ENCODE assay signal across 19 cellular contexts in genomic region chr7:151116603-151117002, GRCh38. TPM values are rescaled to one million over a fixed set of nuclear protein-coding genes. Genes with fewer than 3 reads are reported as not detected.
A peak's percentile ranks its signal among the peaks of the same experiment; 100 is the strongest.
DNase-seq lines count a peak whose midpoint lies in the region; ATAC-seq and TF ChIP-seq lines count a peak whose summit lies in the region.
"Had no signal": no experiment of that assay in that cellular context is flagged by ENCODE, and none has a peak within 500 bp of the region (broad histone marks: within the 10 kb centered on the region; RNA-seq: fewer than 3 reads in every experiment).

No MANE protein-coding gene starts in this region.

- H3K9me2 ChIP-seq in PC-9 (ENCODE audit: insufficient read depth), result no peaks in the 10 kb centered on the region

- CTCF ChIA-PET in PC-9 (lab: Charles Lee), result no interaction called here

- TF ChIP-seq CTCF in DND-41 (IDR thresholded peaks at IDR 0.05; ENCODE audit: borderline replicate concordance, extremely low read depth, low read length, poor library complexity, severe bottlenecking) (no peak), left lung (IDR thresholded peaks at IDR 0.05) (no peak), PC-9 (conservative IDR thresholded peaks at IDR 0.05) (no peak)

- intact Hi-C loops in left lung (cut with DNase I) (loop anchor here in 1 of 2 donors (10.0 kb wide), 1 partner anchor 222 kb away; no protein-coding TSS in a partner anchor), PC-9 (cut with micrococcal nuclease; ENCODE audit: unreplicated experiment) (loop anchor here (10.0 kb wide), 1 partner anchor 672 kb away; no protein-coding TSS in a partner anchor)

- peaks cover 32% of the 10 kb centered on the region for H3K36me3 Mint-ChIP-seq in activated T-helper 17 cell treated with anti-CD3 and anti-CD28 coated beads, Interleukin-2, amount 50 U/mL, for 72 hours (ENCODE audit: low read depth)

- peaks cover 18% of the 10 kb centered on the region for H3K79me2 ChIP-seq in DND-41 (ENCODE audit: insufficient read depth, low read length)
- H3K79me2 ChIP-seq in PC-9 (ENCODE audit: low read depth), result peaks cover 26% of the 10 kb centered on the region

- POLR2A ChIA-PET in PC-9 (lab: Charles Lee; ENCODE audit: unreplicated experiment), result interaction anchor here (0.6 to 1.0 kb wide), 2 partner anchors 58 to 110 kb away, joined by 5 to 7 read pairs; partner anchors contain the start of gene ABCF2

- H2AFZ ChIP-seq in DND-41 (ENCODE audit: low read depth, low read length) (no peak overlapping the region), PC-9 (no peak overlapping the region)

- H3F3A ChIP-seq in PC-9 (ENCODE audit: insufficient read depth, low read depth), result peaks cover 26% of the 10 kb centered on the region

- H3K9ac ChIP-seq in DND-41 (ENCODE audit: low read depth, low read length), result peak overlapping the region; percentile 61

- no peaks in the 10 kb centered on the region for H3K27me3 Mint-ChIP-seq in activated T-helper 17 cell treated with anti-CD3 and anti-CD28 coated beads, Interleukin-2, amount 50 U/mL, for 72 hours

- H3K4me1 Mint-ChIP-seq in activated T-helper 17 cell treated with anti-CD3 and anti-CD28 coated beads, Interleukin-2, amount 50 U/mL, for 72 hours, result peaks cover 8% of the 10 kb centered on the region

- peak overlapping the region; percentile 90 for H3K27ac ChIP-seq in DND-41 (ENCODE audit: low read length)
- H3K27ac ChIP-seq in left lung, result peak overlapping the region; percentile 18 to 50
- H3K27ac ChIP-seq in skin epidermis, result peak overlapping the region in 19 of 21 experiments; percentile 54 to 91 (median 86)
- H3K27ac ChIP-seq in PC-9, result no peak overlapping the region
- H3K27ac ChIP-seq: gastrocnemius medialis, Peyer's patch had no signal

- H4K20me1 ChIP-seq in DND-41 (ENCODE audit: insufficient read depth, low read length), result peaks cover 9% of the 10 kb centered on the region
- peaks cover 43% of the 10 kb centered on the region for H4K20me1 ChIP-seq in PC-9 (ENCODE audit: insufficient read depth)

- BruUV-seq in PC-9 (replicated peaks; lab: Mats Ljungman, UMichigan), result no TSS peak

- DNase-seq in DND-41, result no peak
- DNase-seq in left lung, result peak in 1 of 2 donors; percentile 81
- DNase-seq in DMS 273 (lab: John Stamatoyannopoulos, UW; ENCODE audit: unreplicated experiment), result no peak
- DNase-seq in PC-9, result no peak
- no peak for DNase-seq in NCI-H524 (lab: John Stamatoyannopoulos, UW)
- DNase-seq: DMS 273 treated with DMSO at 0.1 percent for 48 hours; gastrocnemius medialis; HCEC 1CT; NCI-H2081 treated with DMSO at 0.1 percent for 48 hours; NCI-H748 treated with DMSO at 0.1 percent for 48 hours; stimulated activated CD4-positive, alpha-beta T cell treated with anti-CD3 and anti-CD28 coated beads, Interleukin-2, amount 100 ng/mL, for 24 hours had no signal

- H3K9me3 Mint-ChIP-seq in activated T-helper 17 cell treated with anti-CD3 and anti-CD28 coated beads, Interleukin-2, amount 50 U/mL, for 72 hours, result no peaks in the 10 kb centered on the region
- H3K9me3 Mint-ChIP-seq: activated CD8-positive, alpha-beta T cell treated with anti-CD3 and anti-CD28 coated beads for 36 hours; neural crest cell had no signal

- H3K4me1 ChIP-seq in DND-41 (ENCODE audit: insufficient read depth, low read length), result peaks cover 35% of the 10 kb centered on the region
- H3K4me1 ChIP-seq in left lung, result peaks cover 0 to 25% of the 10 kb centered on the region in 2 donors
- H3K4me1 ChIP-seq in PC-9 (replicated peaks; ENCODE audit: insufficient read depth), result peaks cover 30% of the 10 kb centered on the region

- peak overlapping the region; percentile 50 for H3K4me3 Mint-ChIP-seq in activated T-helper 17 cell treated with anti-CD3 and anti-CD28 coated beads, Interleukin-2, amount 50 U/mL, for 72 hours

- no peak overlapping the region for H3K27ac Mint-ChIP-seq in activated T-helper 17 cell treated with anti-CD3 and anti-CD28 coated beads, Interleukin-2, amount 50 U/mL, for 72 hours

- H3K27me3 ChIP-seq in DND-41 (ENCODE audit: insufficient read depth, low read length, poor library complexity) (no peaks in the 10 kb centered on the region), left lung (peaks cover 0 to 5% of the 10 kb centered on the region in 2 donors), PC-9 (ENCODE audit: insufficient read depth, low read depth) (no peaks in the 10 kb centered on the region)
- H3K27me3 ChIP-seq: gastrocnemius medialis, Peyer's patch had no signal

- no peak for ATAC-seq in DND-41 (ENCODE audit: insufficient read depth, low read depth)
- ATAC-seq in activated T-helper 17 cell treated with anti-CD3 and anti-CD28 coated beads, Interleukin-2, amount 50 U/mL, for 72 hours (replicated peaks), result no peak
- peak; percentile 28 for ATAC-seq in left lung
- ATAC-seq in HG03439 (IDR thresholded peaks at IDR 0.05; ENCODE audit: unreplicated experiment), result no peak
- ATAC-seq: gastrocnemius medialis had no signal

- H3K4me3 ChIP-seq in DND-41 (ENCODE audit: low read depth in 1 of 2, low read length in 2 of 2), result peak overlapping the region in 1 of 2 experiments; percentile 75; a peak in 2 of 4 replicates
- peak overlapping the region; percentile 18 to 40 for H3K4me3 ChIP-seq in left lung
- H3K4me3 ChIP-seq in skin epidermis, result peak overlapping the region; percentile 10 to 59 (median 29)
- no peak overlapping the region for H3K4me3 ChIP-seq in PC-9
- H3K4me3 ChIP-seq: gastrocnemius medialis, Peyer's patch had no signal

- peak overlapping the region; percentile 88 for H3K4me2 ChIP-seq in DND-41 (ENCODE audit: insufficient read depth, low read length)
- H3K4me2 ChIP-seq in PC-9, result no peak overlapping the region; the same call in 1 of the 2 replicates

- H3K9me3 ChIP-seq in DND-41 (ENCODE audit: insufficient read depth, low read length, severe bottlenecking) (no peaks in the 10 kb centered on the region), left lung (no peaks in the 10 kb centered on the region), PC-9 (ENCODE audit: insufficient read depth, low read depth) (no peaks in the 10 kb centered on the region)
- H3K9me3 ChIP-seq: gastrocnemius medialis, Peyer's patch had no signal

- H3K36me3 ChIP-seq in DND-41 (ENCODE audit: insufficient read depth, low read length) (peaks cover 8% of the 10 kb centered on the region; the same call in 1 of the 2 replicates), left lung (peaks cover 0 to 50% of the 10 kb centered on the region in 2 donors), PC-9 (ENCODE audit: low read depth) (no peaks in the 10 kb centered on the region)

RNA-seq across cellular contexts. Expression of gene AGAP3, which starts 30.3 kb away (rescaled TPM):
- 10 to 100 TPM; 45.0 to 58.6 TPM for total RNA-seq in activated T-helper 17 cell treated with anti-CD3 and anti-CD28 coated beads, Interleukin-2, amount 50 U/mL, for 72 hours
- total RNA-seq in left lung, result 100 to 1,000 TPM; 161 to 167 TPM
- total RNA-seq in PC-9 (2021), result 103 TPM in 2 replicates

RNA-seq across cellular contexts. Expression of gene TMUB1, which starts 33.3 kb away (rescaled TPM):
- total RNA-seq in activated T-helper 17 cell treated with anti-CD3 and anti-CD28 coated beads, Interleukin-2, amount 50 U/mL, for 72 hours, result 10 to 100 TPM; 72.7 to 78.4 TPM
- 10 to 100 TPM; 39.6 to 49.1 TPM for total RNA-seq in left lung
- 87.8 and 99.3 TPM in 2 replicates for total RNA-seq in PC-9 (2021)

RNA-seq across cellular contexts. Expression of gene FASTK, which starts 36.0 kb away (rescaled TPM):
- total RNA-seq in activated T-helper 17 cell treated with anti-CD3 and anti-CD28 coated beads, Interleukin-2, amount 50 U/mL, for 72 hours, result 10 to 100 TPM; 63.3 to 71.1 TPM
- 10 to 100 TPM; 63.5 to 65.7 TPM for total RNA-seq in left lung
- total RNA-seq in PC-9 (2021), result 104 and 126 TPM in 2 replicates

RNA-seq across cellular contexts. Expression of gene GBX1, which starts 50.9 kb away (rescaled TPM):
- 1 to 10 TPM in 1 of 2 donors, not detected in 1; 1.2 TPM for total RNA-seq in activated T-helper 17 cell treated with anti-CD3 and anti-CD28 coated beads, Interleukin-2, amount 50 U/mL, for 72 hours
- total RNA-seq in left lung (not detected), PC-9 (2021) (not detected in 2 replicates)
- total RNA-seq: activated CD8-positive, alpha-beta T cell treated with anti-CD3 and anti-CD28 coated beads for 36 hours; liver; Peyer's patch; subcutaneous adipose tissue had no signal

RNA-seq across cellular contexts. Expression of gene SLC4A2, which starts 57.2 kb away (rescaled TPM):
- 100 to 1,000 TPM; 114 to 135 TPM for total RNA-seq in activated T-helper 17 cell treated with anti-CD3 and anti-CD28 coated beads, Interleukin-2, amount 50 U/mL, for 72 hours
- 100 to 1,000 TPM; 191 to 205 TPM for total RNA-seq in left lung
- 199 and 245 TPM in 2 replicates for total RNA-seq in PC-9 (2021)
